Comparison of ENCODE assay signal across 1 cellular context in genomic region chr12:47268501-47269459, GRCh38.
TF ChIP-seq lines count a peak whose summit lies in the region.

No MANE protein-coding gene starts in this region.

TF ChIP-seq in IMR-90, 13 proteins besides CTCF, POLR2A, EP300 and RAD21 (continued from another document):
- TF ChIP-seq ELK1 (IDR thresholded peaks at IDR 0.05; ENCODE audit: borderline replicate concordance, low read depth, low read length) (no peak), CEBPB (IDR thresholded peaks at IDR 0.05; ENCODE audit: low read depth, low read length) (no peak), BHLHE40 (IDR thresholded peaks at IDR 0.05; ENCODE audit: low read depth, low read length) (no peak), RFX5 (IDR thresholded peaks at IDR 0.05; ENCODE audit: low read depth, low read length) (no peak), MAFK (IDR thresholded peaks at IDR 0.05; ENCODE audit: low read depth, low read length) (no peak), MAZ (IDR thresholded peaks at IDR 0.05; ENCODE audit: borderline replicate concordance, low read depth, low read length) (no peak), RCOR1 (IDR thresholded peaks at IDR 0.05; ENCODE audit: insufficient replicate concordance, low read length) (no peak)
